ENCODE assay signal across 1 cellular context in genomic region chr19:1470864-1471513, GRCh38.
TF ChIP-seq lines count a peak whose summit lies in the region.

No MANE protein-coding gene starts in this region.

TF ChIP-seq in HepG2, 621 proteins besides CTCF, POLR2A, EP300 and RAD21 (continued from another document and continues in another):
- TF ChIP-seq ZNF407 (CRISPR knock-in tag; IDR thresholded peaks at IDR 0.05; ENCODE audit: not compliant biosample characterization) (no peak), ZNF350 (CRISPR knock-in tag; IDR thresholded peaks at IDR 0.05; ENCODE audit: borderline replicate concordance, low read depth) (0 out of 2 replicates have a peak, but pooled peaks have one; percentile 49), ZMAT5 (CRISPR knock-in tag; IDR thresholded peaks at IDR 0.05; ENCODE audit: borderline replicate concordance, low read depth) (no peak), ZSCAN9 (CRISPR knock-in tag; IDR thresholded peaks at IDR 0.05; ENCODE audit: borderline replicate concordance) (no peak), MNT (IDR thresholded peaks at IDR 0.05) (no peak), ZC3H13 (CRISPR knock-in tag; IDR thresholded peaks at IDR 0.05) (no peak), ZHX1 (CRISPR knock-in tag; IDR thresholded peaks at IDR 0.05; ENCODE audit: low read depth) (no peak), ZNF562 (CRISPR knock-in tag; IDR thresholded peaks at IDR 0.05; ENCODE audit: borderline replicate concordance) (no peak), PITX1 (CRISPR knock-in tag; IDR thresholded peaks at IDR 0.05) (no peak), ZNF7 (CRISPR knock-in tag; IDR thresholded peaks at IDR 0.05) (no peak), ZSCAN5A (CRISPR knock-in tag; IDR thresholded peaks at IDR 0.05; ENCODE audit: borderline replicate concordance) (no peak), TEF (CRISPR knock-in tag; IDR thresholded peaks at IDR 0.05) (no peak), ZFYVE20 (CRISPR knock-in tag; IDR thresholded peaks at IDR 0.05; ENCODE audit: borderline replicate concordance, low read depth) (no peak), ZNF280B (CRISPR knock-in tag; IDR thresholded peaks at IDR 0.05; ENCODE audit: borderline replicate concordance) (no peak), UBTF (CRISPR knock-in tag; IDR thresholded peaks at IDR 0.05) (no peak), HIC2 (CRISPR knock-in tag; IDR thresholded peaks at IDR 0.05; ENCODE audit: low read depth) (no peak), MTERF4 (CRISPR knock-in tag; IDR thresholded peaks at IDR 0.05) (no peak), THAP11 (CRISPR knock-in tag; IDR thresholded peaks at IDR 0.05) (no peak), NCOA1 (CRISPR knock-in tag; IDR thresholded peaks at IDR 0.05) (no peak), DBP (CRISPR knock-in tag; IDR thresholded peaks at IDR 0.05; ENCODE audit: not compliant biosample characterization) (no peak), ZNF431 (CRISPR knock-in tag; IDR thresholded peaks at IDR 0.05; ENCODE audit: borderline replicate concordance, low read depth) (no peak), MBD4 (IDR thresholded peaks at IDR 0.05; ENCODE audit: borderline replicate concordance, low read length) (no peak), PAF1 (CRISPR knock-in tag; IDR thresholded peaks at IDR 0.05) (no peak), ZNF274 (CRISPR knock-in tag; IDR thresholded peaks at IDR 0.05) (no peak)
